Comparison of ENCODE assay signal across 32 cellular contexts in the genomic region with DNA sequence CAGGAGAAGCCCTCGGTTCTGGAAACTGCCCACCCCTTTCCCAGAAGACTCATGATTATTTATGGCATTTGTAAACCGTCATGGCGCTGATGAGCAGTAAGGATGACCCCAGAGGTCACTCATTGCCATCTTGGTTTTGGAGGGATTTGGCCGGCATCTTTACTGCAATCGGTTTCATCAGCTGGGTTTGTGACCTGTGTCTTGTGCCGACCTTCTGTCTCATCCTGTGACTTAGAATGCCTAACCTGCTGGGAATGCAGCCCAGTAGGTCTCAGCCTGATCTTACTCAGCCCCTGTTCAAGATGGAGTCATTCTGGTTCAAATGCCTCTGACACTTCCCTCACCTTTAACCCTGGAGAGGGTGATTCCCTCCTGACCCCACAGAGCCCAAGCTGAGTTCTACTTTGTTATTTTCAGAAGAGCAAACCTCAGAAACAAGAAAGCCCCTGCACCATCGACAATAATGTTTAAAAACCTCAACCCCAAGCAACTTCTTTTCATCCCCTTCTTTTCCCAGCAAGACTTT.
A peak's percentile ranks its signal among the peaks of the same experiment; 100 is the strongest.
DNase-seq lines count a peak whose midpoint lies in the region; ATAC-seq and TF ChIP-seq lines count a peak whose summit lies in the region.
"Had no signal": no experiment of that assay in that cellular context is flagged by ENCODE, and none has a peak within 500 bp of the region (broad histone marks: within the 10 kb centered on the region; RNA-seq: fewer than 3 reads in every experiment).

No MANE protein-coding gene starts in this region.

- no peak overlapping the region for H3K27ac ChIP-seq in naive thymus-derived CD4-positive, alpha-beta T cell (ENCODE audit: low read depth, low read length)
- H3K27ac ChIP-seq in WERI-Rb-1: no peak overlapping the region
- H3K27ac ChIP-seq: ascending aorta, BLaER1, colonic mucosa, neutrophil, RWPE1, sigmoid colon, tibial artery had no signal

- ATAC-seq in naive thymus-derived CD4-positive, alpha-beta T cell: no peak
- ATAC-seq: HepG2 had no signal

- intact Hi-C loops in naive thymus-derived CD4-positive, alpha-beta T cell (cut with micrococcal nuclease): loop anchor here (5.0 to 10.0 kb wide), 7 partner anchors 71 to 731 kb away; a partner anchor contains a TSS

- in situ Hi-C loops in ACHN (cut with HindIII; ENCODE audit: low pct_ligation_motif_present, low pct_unique_long_range_greater_than_20kb, low sequenced_read_pairs): no loop called here

- CTCF ChIA-PET in activated CD4-positive, alpha-beta memory T cell treated with anti-CD3 and anti-CD28 coated beads, Interleukin-2, amount 10 ng/mL, durations not matched to agents 7 days and 5 days (lab: Charles Lee): no interaction called here
- CTCF ChIA-PET in naive thymus-derived CD4-positive, alpha-beta T cell (lab: Charles Lee): no interaction called here

- POLR2A ChIA-PET in activated CD4-positive, alpha-beta memory T cell treated with anti-CD3 and anti-CD28 coated beads, Interleukin-2, amount 10 ng/mL, durations not matched to agents 7 days and 5 days (lab: Charles Lee): interaction anchor here (1.6 to 4.9 kb wide), 3 partner anchors 12 to 106 kb away, joined by 5 to 16 read pairs (median 15); a partner anchor contains a TSS
- POLR2A ChIA-PET in naive thymus-derived CD4-positive, alpha-beta T cell (lab: Charles Lee): interaction anchor here (1.6 to 2.1 kb wide), 2 partner anchors 69 to 104 kb away, joined by 4 to 6 read pairs; no protein-coding TSS in a partner anchor

- TF ChIP-seq CTCF in WERI-Rb-1 (IDR thresholded peaks at IDR 0.05; ENCODE audit: low read depth, low read length): no peak

- H3K36me3 ChIP-seq in naive thymus-derived CD4-positive, alpha-beta T cell (ENCODE audit: control insufficient read depth in 2 of 3, insufficient read depth in 3 of 3, low read length in 3 of 3): no peaks in the 10 kb centered on the region
- H3K36me3 ChIP-seq in WERI-Rb-1: no peaks in the 10 kb centered on the region
- H3K36me3 ChIP-seq: ascending aorta, BLaER1, colonic mucosa, HAP-1, neutrophil, sigmoid colon, tibial artery had no signal

- H3K36me3 Mint-ChIP-seq in activated naive CD4-positive, alpha-beta T cell treated with anti-CD3 and anti-CD28 coated beads, Interleukin-2, amount 50 U/mL, for 24 hours: peaks cover 5% of the 10 kb centered on the region
- H3K36me3 Mint-ChIP-seq in activated CD4-positive, alpha-beta memory T cell treated with anti-CD3 and anti-CD28 coated beads, Interleukin-2, amount 10 ng/mL, durations not matched to agents 7 days and 5 days (ENCODE audit: low read depth): peaks cover 10% of the 10 kb centered on the region
- peaks cover 0 to 20% (median 7%) of the 10 kb centered on the region in 5 donors for H3K36me3 Mint-ChIP-seq in naive thymus-derived CD4-positive, alpha-beta T cell
- H3K36me3 Mint-ChIP-seq: activated naive CD8-positive, alpha-beta T cell had no signal

- no peaks in the 10 kb centered on the region for H3K27me3 ChIP-seq in naive thymus-derived CD4-positive, alpha-beta T cell (ENCODE audit: control insufficient read depth in 2 of 2, insufficient read depth in 2 of 2, low read length in 2 of 2)
- no peaks in the 10 kb centered on the region for H3K27me3 ChIP-seq in WERI-Rb-1 (ENCODE audit: insufficient read depth, low read depth, severe bottlenecking)
- H3K27me3 ChIP-seq: ascending aorta, colonic mucosa had no signal

- no peak overlapping the region for H3K27ac Mint-ChIP-seq in activated naive CD4-positive, alpha-beta T cell treated with anti-CD3 and anti-CD28 coated beads, Interleukin-2, amount 50 U/mL, for 24 hours
- peak overlapping the region; percentile 98 for H3K27ac Mint-ChIP-seq in activated CD4-positive, alpha-beta memory T cell treated with anti-CD3 and anti-CD28 coated beads, Interleukin-2, amount 10 ng/mL, durations not matched to agents 7 days and 5 days
- H3K27ac Mint-ChIP-seq in naive thymus-derived CD4-positive, alpha-beta T cell: peak overlapping the region in 3 of 9 donors; percentile 36 to 90 (median 77)
- H3K27ac Mint-ChIP-seq: activated naive CD8-positive, alpha-beta T cell; activated T-cell treated with anti-CD3 and anti-CD28 coated beads, Interleukin-2, amount 50 U/mL, for 24 hours; progenitor cell of endocrine pancreas had no signal

- no peak for DNase-seq in activated naive CD4-positive, alpha-beta T cell (lab: John Stamatoyannopoulos, UW)
- no peak for DNase-seq in activated CD4-positive, alpha-beta memory T cell treated with anti-CD3 and anti-CD28 coated beads, Interleukin-2, amount 10 ng/mL, durations not matched to agents 7 days and 5 days
- DNase-seq in naive thymus-derived CD4-positive, alpha-beta T cell: no peak
- DNase-seq in SHP77 (lab: John Stamatoyannopoulos, UW): no peak
- no peak for DNase-seq in WERI-Rb-1
- DNase-seq in ACHN: no peak
- DNase-seq: activated T-cell treated with anti-CD3 and anti-CD28 coated beads, Interleukin-2, amount 50 U/mL, for 24 hours; Calu3; colonic mucosa; DMS79; effector CD8-positive, alpha-beta T cell; erythroblast; GF-D8; Karpas-422; mammary epithelial cell; NCI-H1436; NCI-H2081 treated with DMSO at 0.1 percent for 48 hours; NCI-H2227 treated with DMSO at 0.1 percent for 48 hours; NCI-H526; OCI-M1; sigmoid colon; stimulated activated CD4-positive, alpha-beta T cell treated with anti-CD3 and anti-CD28 coated beads, Interleukin-4, amount 100 ng/mL, for 1 hour; tibial artery had no signal

- no peak overlapping the region for H3K4me3 ChIP-seq in naive thymus-derived CD4-positive, alpha-beta T cell (ENCODE audit: low read length)
- no peak overlapping the region for H3K4me3 ChIP-seq in WERI-Rb-1 (ENCODE audit: low read depth, low read length)
- H3K4me3 ChIP-seq: ascending aorta, BLaER1, colonic mucosa, HAP-1, sigmoid colon, tibial artery had no signal

- H3K9me3 Mint-ChIP-seq in activated naive CD4-positive, alpha-beta T cell treated with anti-CD3 and anti-CD28 coated beads, Interleukin-2, amount 50 U/mL, for 24 hours: peaks cover 8% of the 10 kb centered on the region
- peaks cover 6% of the 10 kb centered on the region for H3K9me3 Mint-ChIP-seq in activated CD4-positive, alpha-beta memory T cell treated with anti-CD3 and anti-CD28 coated beads, Interleukin-2, amount 10 ng/mL, durations not matched to agents 7 days and 5 days
- peaks cover 0 to 12% (median 5%) of the 10 kb centered on the region in 11 donors for H3K9me3 Mint-ChIP-seq in naive thymus-derived CD4-positive, alpha-beta T cell
- H3K9me3 Mint-ChIP-seq: activated T-cell treated with anti-CD3 and anti-CD28 coated beads, Interleukin-2, amount 50 U/mL, for 24 hours had no signal

- peaks cover 50 to 61% of the 10 kb centered on the region in 2 donors for H3K4me1 ChIP-seq in naive thymus-derived CD4-positive, alpha-beta T cell (ENCODE audit: control insufficient read depth in 2 of 2, insufficient read depth in 2 of 2, low read length in 2 of 2)
- H3K4me1 ChIP-seq: ascending aorta, colonic mucosa, HAP-1, sigmoid colon had no signal

- H3K9me3 ChIP-seq in naive thymus-derived CD4-positive, alpha-beta T cell (ENCODE audit: control insufficient read depth in 2 of 3, low read length in 3 of 3): no peaks in the 10 kb centered on the region
- no peaks in the 10 kb centered on the region for H3K9me3 ChIP-seq in WERI-Rb-1 (ENCODE audit: severe bottlenecking)
- H3K9me3 ChIP-seq: ascending aorta, BLaER1, colonic mucosa, HAP-1, neutrophil, sigmoid colon, tibial artery had no signal

- peaks cover 68% of the 10 kb centered on the region for H3K4me1 Mint-ChIP-seq in activated naive CD4-positive, alpha-beta T cell treated with anti-CD3 and anti-CD28 coated beads, Interleukin-2, amount 50 U/mL, for 24 hours
- H3K4me1 Mint-ChIP-seq in activated CD4-positive, alpha-beta memory T cell treated with anti-CD3 and anti-CD28 coated beads, Interleukin-2, amount 10 ng/mL, durations not matched to agents 7 days and 5 days: peaks cover 76% of the 10 kb centered on the region
- peaks cover 41 to 81% (median 66%) of the 10 kb centered on the region in 7 donors for H3K4me1 Mint-ChIP-seq in naive thymus-derived CD4-positive, alpha-beta T cell

- H3K27me3 Mint-ChIP-seq in activated naive CD4-positive, alpha-beta T cell treated with anti-CD3 and anti-CD28 coated beads, Interleukin-2, amount 50 U/mL, for 24 hours: no peaks in the 10 kb centered on the region
- no peaks in the 10 kb centered on the region for H3K27me3 Mint-ChIP-seq in activated CD4-positive, alpha-beta memory T cell treated with anti-CD3 and anti-CD28 coated beads, Interleukin-2, amount 10 ng/mL, durations not matched to agents 7 days and 5 days
- no peaks in the 10 kb centered on the region for H3K27me3 Mint-ChIP-seq in naive thymus-derived CD4-positive, alpha-beta T cell
- H3K27me3 Mint-ChIP-seq: activated naive CD8-positive, alpha-beta T cell; activated T-cell treated with anti-CD3 and anti-CD28 coated beads, Interleukin-2, amount 50 U/mL, for 24 hours had no signal

- H3K4me3 Mint-ChIP-seq in activated naive CD4-positive, alpha-beta T cell treated with anti-CD3 and anti-CD28 coated beads, Interleukin-2, amount 50 U/mL, for 24 hours: peak overlapping the region; percentile 47
- no peak overlapping the region for H3K4me3 Mint-ChIP-seq in activated CD4-positive, alpha-beta memory T cell treated with anti-CD3 and anti-CD28 coated beads, Interleukin-2, amount 10 ng/mL, durations not matched to agents 7 days and 5 days
- peak overlapping the region; percentile 23 to 97 (median 82) for H3K4me3 Mint-ChIP-seq in naive thymus-derived CD4-positive, alpha-beta T cell
